ENCODE assay signal across 8 cellular contexts in genomic region chr10:12348341-12348869, GRCh38. TPM values are rescaled to one million over a fixed set of nuclear protein-coding genes. Genes with fewer than 3 reads are reported as not detected.
DNase-seq lines count a peak whose midpoint lies in the region; ATAC-seq and TF ChIP-seq lines count a peak whose summit lies in the region.

No MANE protein-coding gene starts in this region.

- H3K4me1 Mint-ChIP-seq in glutamatergic neuron (ENCODE audit: low read depth, unreplicated experiment): peaks cover 2% of the 10 kb centered on the region

- peak overlapping the region; percentile 74 for H3K4me3 Mint-ChIP-seq in glutamatergic neuron (ENCODE audit: unreplicated experiment)

- TF ChIP-seq CTCF in GM12864 (IDR thresholded peaks at IDR 0.05; ENCODE audit: low read depth, low read length, missing control alignments) (no peak), glutamatergic neuron (IDR thresholded peaks at IDR 0.05; ENCODE audit: partially characterized antibody, unreplicated experiment) (no peak)

- H3K27me3 Mint-ChIP-seq in glutamatergic neuron (ENCODE audit: unreplicated experiment): peaks cover 16% of the 10 kb centered on the region

- H3K9me3 ChIP-seq in SK-N-MC (ENCODE audit: low read depth, low read length): no peaks in the 10 kb centered on the region

- H3K9ac ChIP-seq in SK-N-MC (ENCODE audit: insufficient read length): no peak overlapping the region

- peak overlapping the region; percentile 77 for H3K4me3 ChIP-seq in GM12864 (ENCODE audit: low read depth, low read length)
- H3K4me3 ChIP-seq in SK-N-MC: peak overlapping the region; percentile 85; the same call in 1 of the 2 replicates

- ATAC-seq in sciatic nerve (peak; percentile 4), GM18907 (IDR thresholded peaks at IDR 0.05; ENCODE audit: unreplicated experiment) (no peak)

- peak overlapping the region; percentile 76 for H3K27ac Mint-ChIP-seq in glutamatergic neuron (ENCODE audit: unreplicated experiment)

- no peaks in the 10 kb centered on the region for H3K36me3 Mint-ChIP-seq in glutamatergic neuron (ENCODE audit: unreplicated experiment)

- DNase-seq in GM12864 (ENCODE audit: low read depth): no peak
- no peak for DNase-seq in SK-N-MC (ENCODE audit: low read depth, low spot score)
- DNase-seq in glutamatergic neuron: no peak
- DNase-seq in sciatic nerve (ENCODE audit: low spot score): peak; percentile 60
- no peak for DNase-seq in CD1c-positive myeloid dendritic cell (ENCODE audit: extremely low spot score)
- no peak for DNase-seq in occipital lobe (lab: John Stamatoyannopoulos, UW)
- no peak for DNase-seq in HuH-7.5 (ENCODE audit: low spot score)

- no peaks in the 10 kb centered on the region for H3K36me3 ChIP-seq in SK-N-MC (ENCODE audit: insufficient read depth, low read length)

- no peak overlapping the region for H3K27ac ChIP-seq in SK-N-MC

- intact Hi-C loops in sciatic nerve (cut with DNase I): no loop called here

- peaks cover 16% of the 10 kb centered on the region for H3K9me3 Mint-ChIP-seq in glutamatergic neuron (ENCODE audit: unreplicated experiment)

RNA-seq across cellular contexts. Expression of gene CAMK1D, which starts 0.9 kb away (rescaled TPM):
- total RNA-seq in glutamatergic neuron (ENCODE audit: unreplicated experiment): 29.8 TPM
- 27.1 TPM for total RNA-seq in sciatic nerve
- total RNA-seq in occipital lobe: 18.9 TPM
